19 cellular contexts compared by ENCODE assay signal in genomic region chr13:75801388-75801787, GRCh38.
"Had no signal": no experiment of that assay in that cellular context is flagged by ENCODE, and none has a peak within 500 bp of the region (broad histone marks: within the 10 kb centered on the region; RNA-seq: fewer than 3 reads in every experiment).

No MANE protein-coding gene starts in this region.

- DNase-seq: activated CD4-positive, alpha-beta T cell treated with anti-CD3 and anti-CD28 coated beads for 36 hours; activated CD4-positive, alpha-beta T cell treated with anti-CD3 and anti-CD28 coated beads, Interleukin-2, amount 50 U/mL, for 48 hours; activated naive CD4-positive, alpha-beta T cell; activated naive CD8-positive, alpha-beta T cell treated with anti-CD3 and anti-CD28 coated beads for 36 hours; amniotic stem cell; dorsolateral prefrontal cortex; endodermal cell; foreskin keratinocyte; left cardiac atrium; lower lobe of right lung; nucleus accumbens; right cardiac atrium; stimulated activated CD4-positive, alpha-beta T cell treated with anti-CD3 and anti-CD28 coated beads, Interleukin-4, amount 100 ng/mL, for 24 hours; thyroid gland had no signal

- H3K9me3 ChIP-seq: lower lobe of right lung, thyroid gland had no signal

- H3K27ac Mint-ChIP-seq: nephron; stimulated activated memory B cell treated with anti-CD40 and anti-IgM and Interleukin-4, amounts not matched to agents 10 μg/mL and 1 μg/mL and 100 μg/mL, for 72 hours; T-helper 1 cell treated with Interleukin-12 subunit alpha and Interleukin-12 subunit beta and Interleukin-4 antibody, amounts not matched to agents 30 μg/mL and 1 μg/mL, for 36 hours had no signal

- H3K27me3 Mint-ChIP-seq: activated CD4-positive, alpha-beta T cell treated with anti-CD3 and anti-CD28 coated beads for 36 hours; activated naive CD8-positive, alpha-beta T cell treated with anti-CD3 and anti-CD28 coated beads for 36 hours; stimulated activated memory B cell treated with anti-CD40 and anti-IgM and Interleukin-4, amounts not matched to agents 10 μg/mL and 1 μg/mL and 100 μg/mL, for 72 hours had no signal

- H3K4me3 ChIP-seq: cardiac muscle cell, dorsolateral prefrontal cortex, hepatocyte, lower lobe of right lung, thyroid gland had no signal

- H3K4me1 ChIP-seq: thyroid gland had no signal

- H3K27me3 ChIP-seq: cardiac muscle cell, dorsolateral prefrontal cortex, foreskin keratinocyte, hepatocyte, thyroid gland had no signal

- H2AFZ ChIP-seq: hepatocyte had no signal

- H3K4me2 ChIP-seq: hepatocyte had no signal

- H3K4me3 Mint-ChIP-seq: activated CD4-positive, alpha-beta T cell treated with anti-CD3 and anti-CD28 coated beads for 36 hours; activated naive CD8-positive, alpha-beta T cell treated with anti-CD3 and anti-CD28 coated beads for 36 hours; endodermal cell; nephron; stimulated activated memory B cell treated with anti-CD40 and anti-IgM and Interleukin-4, amounts not matched to agents 10 μg/mL and 1 μg/mL and 100 μg/mL, for 72 hours; T-helper 1 cell treated with Interleukin-12 subunit alpha and Interleukin-12 subunit beta and Interleukin-4 antibody, amounts not matched to agents 30 μg/mL and 1 μg/mL, for 36 hours had no signal

- H3K36me3 ChIP-seq: cardiac muscle cell had no signal

- H3K9me3 Mint-ChIP-seq: activated naive CD8-positive, alpha-beta T cell treated with anti-CD3 and anti-CD28 coated beads for 36 hours; endodermal cell; nephron; stimulated activated memory B cell treated with anti-CD40 and anti-IgM and Interleukin-4, amounts not matched to agents 10 μg/mL and 1 μg/mL and 100 μg/mL, for 72 hours; T-helper 1 cell treated with Interleukin-12 subunit alpha and Interleukin-12 subunit beta and Interleukin-4 antibody, amounts not matched to agents 30 μg/mL and 1 μg/mL, for 36 hours had no signal

- H3K27ac ChIP-seq: cardiac muscle cell, foreskin keratinocyte, hepatocyte, lower lobe of right lung, thyroid gland had no signal

- ATAC-seq: activated CD4-positive, alpha-beta T cell treated with anti-CD3 and anti-CD28 coated beads for 36 hours; foreskin keratinocyte; left cardiac atrium; lower lobe of right lung; right cardiac atrium; stimulated activated memory B cell treated with anti-CD40 and anti-IgM and Interleukin-4, amounts not matched to agents 10 μg/mL and 1 μg/mL and 100 μg/mL, for 72 hours had no signal
